ENCODE assay signal across 1 cellular context in genomic region chr13:110715395-110716234, GRCh38.
TF ChIP-seq lines count a peak whose summit lies in the region.

No MANE protein-coding gene starts in this region.

TF ChIP-seq in HepG2, 621 proteins besides CTCF, POLR2A, EP300 and RAD21 (continued from another document and continues in another):
- 0 out of 2 replicates have a peak, but pooled peaks have one; percentile 28 for TF ChIP-seq ZNF318 (CRISPR knock-in tag; IDR thresholded peaks at IDR 0.05)
- TF ChIP-seq BORCS8-MEF2B (CRISPR knock-in tag; IDR thresholded peaks at IDR 0.05) = peak; percentile 81
- peak; percentile 89 for TF ChIP-seq PHF21A (CRISPR knock-in tag; IDR thresholded peaks at IDR 0.05)
- TF ChIP-seq, protein P1, sequence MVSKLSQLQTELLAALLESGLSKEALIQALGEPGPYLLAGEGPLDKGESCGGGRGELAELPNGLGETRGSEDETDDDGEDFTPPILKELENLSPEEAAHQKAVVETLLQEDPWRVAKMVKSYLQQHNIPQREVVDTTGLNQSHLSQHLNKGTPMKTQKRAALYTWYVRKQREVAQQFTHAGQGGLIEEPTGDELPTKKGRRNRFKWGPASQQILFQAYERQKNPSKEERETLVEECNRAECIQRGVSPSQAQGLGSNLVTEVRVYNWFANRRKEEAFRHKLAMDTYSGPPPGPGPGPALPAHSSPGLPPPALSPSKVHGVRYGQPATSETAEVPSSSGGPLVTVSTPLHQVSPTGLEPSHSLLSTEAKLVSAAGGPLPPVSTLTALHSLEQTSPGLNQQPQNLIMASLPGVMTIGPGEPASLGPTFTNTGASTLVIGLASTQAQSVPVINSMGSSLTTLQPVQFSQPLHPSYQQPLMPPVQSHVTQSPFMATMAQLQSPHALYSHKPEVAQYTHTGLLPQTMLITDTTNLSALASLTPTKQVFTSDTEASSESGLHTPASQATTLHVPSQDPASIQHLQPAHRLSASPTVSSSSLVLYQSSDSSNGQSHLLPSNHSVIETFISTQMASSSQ (IDR thresholded peaks at IDR 0.05; ENCODE audit: low read depth) = no peak
- TF ChIP-seq, protein P1 (CRISPR knock-in tag; IDR thresholded peaks at IDR 0.05; ENCODE audit: borderline replicate concordance) = no peak
- TF ChIP-seq ZNF121 (CRISPR knock-in tag; IDR thresholded peaks at IDR 0.05) = no peak
- TF ChIP-seq, protein P2, sequence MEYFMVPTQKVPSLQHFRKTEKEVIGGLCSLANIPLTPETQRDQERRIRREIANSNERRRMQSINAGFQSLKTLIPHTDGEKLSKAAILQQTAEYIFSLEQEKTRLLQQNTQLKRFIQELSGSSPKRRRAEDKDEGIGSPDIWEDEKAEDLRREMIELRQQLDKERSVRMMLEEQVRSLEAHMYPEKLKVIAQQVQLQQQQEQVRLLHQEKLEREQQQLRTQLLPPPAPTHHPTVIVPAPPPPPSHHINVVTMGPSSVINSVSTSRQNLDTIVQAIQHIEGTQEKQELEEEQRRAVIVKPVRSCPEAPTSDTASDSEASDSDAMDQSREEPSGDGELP (IDR thresholded peaks at IDR 0.05; ENCODE audit: borderline replicate concordance, low read depth) = peak; percentile 29; the same call in 1 of the 2 replicates
- peak; percentile 82 for TF ChIP-seq ZNF891 (CRISPR knock-in tag; IDR thresholded peaks at IDR 0.05)
- TF ChIP-seq, protein P3, sequence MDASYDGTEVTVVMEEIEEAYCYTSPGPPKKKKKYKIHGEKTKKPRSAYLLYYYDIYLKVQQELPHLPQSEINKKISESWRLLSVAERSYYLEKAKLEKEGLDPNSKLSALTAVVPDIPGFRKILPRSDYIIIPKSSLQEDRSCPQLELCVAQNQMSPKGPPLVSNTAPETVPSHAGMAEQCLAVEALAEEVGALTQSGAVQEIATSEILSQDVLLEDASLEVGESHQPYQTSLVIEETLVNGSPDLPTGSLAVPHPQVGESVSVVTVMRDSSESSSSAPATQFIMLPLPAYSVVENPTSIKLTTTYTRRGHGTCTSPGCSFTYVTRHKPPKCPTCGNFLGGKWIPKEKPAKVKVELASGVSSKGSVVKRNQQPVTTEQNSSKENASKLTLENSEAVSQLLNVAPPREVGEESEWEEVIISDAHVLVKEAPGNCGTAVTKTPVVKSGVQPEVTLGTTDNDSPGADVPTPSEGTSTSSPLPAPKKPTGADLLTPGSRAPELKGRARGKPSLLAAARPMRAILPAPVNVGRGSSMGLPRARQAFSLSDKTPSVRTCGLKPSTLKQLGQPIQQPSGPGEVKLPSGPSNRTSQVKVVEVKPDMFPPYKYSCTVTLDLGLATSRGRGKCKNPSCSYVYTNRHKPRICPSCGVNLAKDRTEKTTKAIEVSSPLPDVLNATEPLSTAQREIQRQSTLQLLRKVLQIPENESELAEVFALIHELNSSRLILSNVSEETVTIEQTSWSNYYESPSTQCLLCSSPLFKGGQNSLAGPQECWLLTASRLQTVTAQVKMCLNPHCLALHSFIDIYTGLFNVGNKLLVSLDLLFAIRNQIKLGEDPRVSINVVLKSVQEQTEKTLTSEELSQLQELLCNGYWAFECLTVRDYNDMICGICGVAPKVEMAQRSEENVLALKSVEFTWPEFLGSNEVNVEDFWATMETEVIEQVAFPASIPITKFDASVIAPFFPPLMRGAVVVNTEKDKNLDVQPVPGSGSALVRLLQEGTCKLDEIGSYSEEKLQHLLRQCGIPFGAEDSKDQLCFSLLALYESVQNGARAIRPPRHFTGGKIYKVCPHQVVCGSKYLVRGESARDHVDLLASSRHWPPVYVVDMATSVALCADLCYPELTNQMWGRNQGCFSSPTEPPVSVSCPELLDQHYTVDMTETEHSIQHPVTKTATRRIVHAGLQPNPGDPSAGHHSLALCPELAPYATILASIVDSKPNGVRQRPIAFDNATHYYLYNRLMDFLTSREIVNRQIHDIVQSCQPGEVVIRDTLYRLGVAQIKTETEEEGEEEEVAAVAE (CRISPR knock-in tag; IDR thresholded peaks at IDR 0.05; ENCODE audit: borderline replicate concordance) = peak; percentile 26; the same call in 1 of the 2 replicates
- TF ChIP-seq ZNF710 (CRISPR knock-in tag; IDR thresholded peaks at IDR 0.05; ENCODE audit: borderline replicate concordance) = 0 out of 2 replicates have a peak, but pooled peaks have one; percentile 48
- TF ChIP-seq ISL2 (CRISPR knock-in tag; IDR thresholded peaks at IDR 0.05) = 0 out of 2 replicates have a peak, but pooled peaks have one; percentile 52
- TF ChIP-seq, protein P4, sequence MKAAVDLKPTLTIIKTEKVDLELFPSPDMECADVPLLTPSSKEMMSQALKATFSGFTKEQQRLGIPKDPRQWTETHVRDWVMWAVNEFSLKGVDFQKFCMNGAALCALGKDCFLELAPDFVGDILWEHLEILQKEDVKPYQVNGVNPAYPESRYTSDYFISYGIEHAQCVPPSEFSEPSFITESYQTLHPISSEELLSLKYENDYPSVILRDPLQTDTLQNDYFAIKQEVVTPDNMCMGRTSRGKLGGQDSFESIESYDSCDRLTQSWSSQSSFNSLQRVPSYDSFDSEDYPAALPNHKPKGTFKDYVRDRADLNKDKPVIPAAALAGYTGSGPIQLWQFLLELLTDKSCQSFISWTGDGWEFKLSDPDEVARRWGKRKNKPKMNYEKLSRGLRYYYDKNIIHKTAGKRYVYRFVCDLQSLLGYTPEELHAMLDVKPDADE (CRISPR knock-in tag; IDR thresholded peaks at IDR 0.05) = 0 out of 2 replicates have a peak, but pooled peaks have one; percentile 66
- TF ChIP-seq, protein P5, sequence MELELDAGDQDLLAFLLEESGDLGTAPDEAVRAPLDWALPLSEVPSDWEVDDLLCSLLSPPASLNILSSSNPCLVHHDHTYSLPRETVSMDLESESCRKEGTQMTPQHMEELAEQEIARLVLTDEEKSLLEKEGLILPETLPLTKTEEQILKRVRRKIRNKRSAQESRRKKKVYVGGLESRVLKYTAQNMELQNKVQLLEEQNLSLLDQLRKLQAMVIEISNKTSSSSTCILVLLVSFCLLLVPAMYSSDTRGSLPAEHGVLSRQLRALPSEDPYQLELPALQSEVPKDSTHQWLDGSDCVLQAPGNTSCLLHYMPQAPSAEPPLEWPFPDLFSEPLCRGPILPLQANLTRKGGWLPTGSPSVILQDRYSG (CRISPR knock-in tag; IDR thresholded peaks at IDR 0.05) = peak; percentile 44; the same call in 1 of the 2 replicates
- TF ChIP-seq HCFC1 (IDR thresholded peaks at IDR 0.05; ENCODE audit: low read depth, low read length) = no peak; the same call in 1 of the 2 replicates
- TF ChIP-seq ZNF563 (CRISPR knock-in tag; IDR thresholded peaks at IDR 0.05) = no peak
- TF ChIP-seq HNF4A (CRISPR knock-in tag; IDR thresholded peaks at IDR 0.05) = peak; percentile 11; the same call in 1 of the 2 replicates
- TF ChIP-seq ZMAT3 (CRISPR knock-in tag; conservative IDR thresholded peaks at IDR 0.05) = no peak
- 0 out of 2 replicates have a peak, but pooled peaks have one; percentile 32 for TF ChIP-seq ZFP41 (CRISPR knock-in tag; IDR thresholded peaks at IDR 0.05; ENCODE audit: borderline replicate concordance)
- no peak for TF ChIP-seq ZNF644 (CRISPR knock-in tag; IDR thresholded peaks at IDR 0.05; ENCODE audit: low read depth)
- peak; percentile 74 for TF ChIP-seq ELF3 (CRISPR knock-in tag; IDR thresholded peaks at IDR 0.05)
- TF ChIP-seq, protein P6, sequence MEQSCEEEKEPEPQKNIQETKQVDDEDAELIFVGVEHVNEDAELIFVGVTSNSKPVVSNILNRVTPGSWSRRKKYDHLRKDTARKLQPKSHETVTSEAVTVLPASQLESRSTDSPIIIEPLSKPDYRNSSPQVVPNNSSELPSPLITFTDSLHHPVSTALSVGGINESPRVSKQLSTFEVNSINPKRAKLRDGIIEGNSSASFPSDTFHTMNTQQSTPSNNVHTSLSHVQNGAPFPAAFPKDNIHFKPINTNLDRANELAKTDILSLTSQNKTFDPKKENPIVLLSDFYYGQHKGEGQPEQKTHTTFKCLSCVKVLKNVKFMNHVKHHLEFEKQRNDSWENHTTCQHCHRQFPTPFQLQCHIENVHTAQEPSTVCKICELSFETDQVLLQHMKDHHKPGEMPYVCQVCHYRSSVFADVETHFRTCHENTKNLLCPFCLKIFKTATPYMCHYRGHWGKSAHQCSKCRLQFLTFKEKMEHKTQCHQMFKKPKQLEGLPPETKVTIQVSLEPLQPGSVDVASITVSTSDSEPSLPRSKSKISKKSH (CRISPR knock-in tag; IDR thresholded peaks at IDR 0.05; ENCODE audit: borderline replicate concordance) = peak; percentile 84
- TF ChIP-seq SMAD3 (CRISPR knock-in tag; IDR thresholded peaks at IDR 0.05) = peak; percentile 34; the same call in 1 of the 2 replicates
- no peak for TF ChIP-seq ARHGAP35 (CRISPR knock-in tag; IDR thresholded peaks at IDR 0.05; ENCODE audit: borderline replicate concordance)
- TF ChIP-seq KDM2A (CRISPR knock-in tag; IDR thresholded peaks at IDR 0.05; ENCODE audit: borderline replicate concordance, low read depth) = peak; percentile 32; the same call in 1 of the 2 replicates
- peak; percentile 55 for TF ChIP-seq ZGPAT (CRISPR knock-in tag; IDR thresholded peaks at IDR 0.05)
